Comparison of ENCODE assay signal across 8 cellular contexts in the genomic region with DNA sequence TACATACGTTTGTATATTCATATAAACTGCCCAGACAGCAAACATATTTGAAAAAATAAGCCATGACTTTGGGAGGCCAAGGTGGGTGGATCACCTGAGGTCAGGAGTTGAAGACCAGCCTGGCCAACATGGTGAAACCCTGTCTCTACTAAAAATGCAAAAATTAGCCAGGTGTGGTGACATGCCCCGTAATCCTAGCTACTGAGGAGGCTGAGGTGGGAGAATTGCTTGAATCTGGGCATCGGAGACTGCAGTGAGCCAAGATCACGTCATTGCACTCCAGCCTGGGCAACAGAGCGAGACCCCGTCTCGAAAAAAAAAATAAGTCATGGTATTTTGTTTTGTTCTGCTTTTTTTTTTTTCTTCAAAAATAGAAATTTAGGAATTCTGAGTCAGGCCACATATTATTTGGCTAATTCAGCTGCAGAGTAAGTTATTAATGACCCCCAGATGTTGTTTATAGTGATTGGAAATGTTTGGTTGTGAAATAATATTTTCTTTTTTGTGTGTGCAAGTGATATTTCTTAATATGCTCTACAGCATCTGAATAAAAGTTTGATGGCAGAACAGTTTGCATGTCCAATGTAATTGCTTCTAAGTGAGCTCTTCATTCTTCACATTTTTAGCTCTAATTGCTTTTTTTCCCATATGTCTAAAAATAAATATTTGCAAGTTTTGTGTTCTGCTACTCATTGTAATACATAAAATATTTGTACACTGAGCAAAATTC.
DNase-seq lines count a peak whose midpoint lies in the region; ATAC-seq, FAIRE-seq and TF ChIP-seq lines count a peak whose summit lies in the region.

No MANE protein-coding gene starts in this region.

- H3K27me3 Mint-ChIP-seq in activated naive CD4-positive, alpha-beta T cell treated with anti-CD3 and anti-CD28 coated beads for 36 hours (ENCODE audit: low read depth) = no peaks in the 10 kb centered on the region
- no peaks in the 10 kb centered on the region for H3K27me3 Mint-ChIP-seq in type B pancreatic cell
- no peaks in the 10 kb centered on the region for H3K27me3 Mint-ChIP-seq in H9 (ENCODE audit: low read depth)
- H3K27me3 Mint-ChIP-seq in natural killer cell treated with Interleukin-12 subunit alpha and Interleukin-12 subunit beta and Interleukin-15 and Interleukin-18, amount 100 ng/mL, for 72 hours = no peaks in the 10 kb centered on the region

- H4K5ac ChIP-seq in H9 (ENCODE audit: insufficient read length, low read depth, low read length) = no peak overlapping the region

- no peak overlapping the region for H3K4ac ChIP-seq in H9 (ENCODE audit: low read depth, low read length)

- no peaks in the 10 kb centered on the region for H3K79me1 ChIP-seq in H9 (ENCODE audit: insufficient read depth, low read depth, low read length, poor library complexity, severe bottlenecking)

- ATAC-seq in HG03039 (IDR thresholded peaks at IDR 0.05; ENCODE audit: unreplicated experiment) = peak; percentile 12
- no peak for ATAC-seq in natural killer cell treated with Interleukin-12 subunit alpha and Interleukin-12 subunit beta and Interleukin-15 and Interleukin-18, amount 100 ng/mL, for 72 hours

- H3K56ac ChIP-seq in H9 (ENCODE audit: insufficient read length, low read depth, low read length) = no peak overlapping the region

- no peak overlapping the region for H2BK5ac ChIP-seq in H9 (ENCODE audit: insufficient read length, low read length)

- H2AFZ ChIP-seq in H9 (ENCODE audit: low read length) = no peak overlapping the region

- no peak overlapping the region for H4K8ac ChIP-seq in H9 (replicated peaks; ENCODE audit: insufficient read length, low read depth, low read length)

- H3K27me3 ChIP-seq in H9 (ENCODE audit: insufficient read depth, low read length) = no peaks in the 10 kb centered on the region

- no peak for DNase-seq in activated naive CD4-positive, alpha-beta T cell treated with anti-CD3 and anti-CD28 coated beads for 36 hours
- no peak for DNase-seq in activated naive CD4-positive, alpha-beta T cell (lab: John Stamatoyannopoulos, UW)
- DNase-seq in type B pancreatic cell (ENCODE audit: extremely low spot score, unreplicated experiment) = no peak
- DNase-seq in HuH-7.5 (ENCODE audit: low spot score) = no peak
- DNase-seq in H9 = no peak
- DNase-seq in natural killer cell treated with Interleukin-12 subunit alpha and Interleukin-12 subunit beta and Interleukin-15 and Interleukin-18, amount 100 ng/mL, for 72 hours (ENCODE audit: low spot score) = no peak

- no peak overlapping the region for H3K4me3 Mint-ChIP-seq in activated naive CD4-positive, alpha-beta T cell treated with anti-CD3 and anti-CD28 coated beads for 36 hours
- H3K4me3 Mint-ChIP-seq in type B pancreatic cell (no peak overlapping the region), H9 (no peak overlapping the region)
- no peak overlapping the region for H3K4me3 Mint-ChIP-seq in natural killer cell treated with Interleukin-12 subunit alpha and Interleukin-12 subunit beta and Interleukin-15 and Interleukin-18, amount 100 ng/mL, for 72 hours

- H2BK120ac ChIP-seq in H9 (ENCODE audit: low read depth, low read length, poor library complexity, severe bottlenecking) = no peak overlapping the region

- no peak overlapping the region for H3K14ac ChIP-seq in H9 (ENCODE audit: insufficient read depth, low read length)

- H4K20me1 ChIP-seq in H9 (ENCODE audit: control insufficient read depth, insufficient read depth, insufficient read length) = no peaks in the 10 kb centered on the region

- no peaks in the 10 kb centered on the region for H3K9me3 Mint-ChIP-seq in activated naive CD4-positive, alpha-beta T cell treated with anti-CD3 and anti-CD28 coated beads for 36 hours
- H3K9me3 Mint-ChIP-seq in type B pancreatic cell (peaks cover 5% of the 10 kb centered on the region), H9 (no peaks in the 10 kb centered on the region)
- no peaks in the 10 kb centered on the region for H3K9me3 Mint-ChIP-seq in natural killer cell treated with Interleukin-12 subunit alpha and Interleukin-12 subunit beta and Interleukin-15 and Interleukin-18, amount 100 ng/mL, for 72 hours

- no CpG with 5 or more reads among the region's 7 CpGs for WGBS in H9 (ENCODE audit: extremely low coverage, insufficient read length, low lambda C conversion rate)

- H3K18ac ChIP-seq in H9 (ENCODE audit: insufficient read length, low read depth, low read length) = no peak overlapping the region

- H3K23ac ChIP-seq in H9 (ENCODE audit: insufficient read length, low read depth, low read length) = no peak overlapping the region

- H3K9me3 ChIP-seq in H9 (ENCODE audit: control insufficient read depth, low read depth, low read length) = no peaks in the 10 kb centered on the region

- no peaks in the 10 kb centered on the region for H3K23me2 ChIP-seq in H9 (ENCODE audit: insufficient read length, low read depth, low read length, poor library complexity, severe bottlenecking)

- no peak overlapping the region for H3K27ac ChIP-seq in H9 (ENCODE audit: insufficient read length, low read depth, low read length)

- no peak overlapping the region for H4K91ac ChIP-seq in H9 (ENCODE audit: insufficient read length, low read depth, low read length)

- no peak overlapping the region for H2BK20ac ChIP-seq in H9 (ENCODE audit: low read depth, low read length, poor library complexity, severe bottlenecking)

- intact Hi-C loops in activated naive CD4-positive, alpha-beta T cell treated with anti-CD3 and anti-CD28 coated beads for 36 hours (cut with micrococcal nuclease) = no loop called here

- H2BK15ac ChIP-seq in H9 (ENCODE audit: low read depth, low read length) = no peak overlapping the region

- H3K27ac Mint-ChIP-seq in activated naive CD4-positive, alpha-beta T cell treated with anti-CD3 and anti-CD28 coated beads for 36 hours = peak overlapping the region; percentile 67
- H3K27ac Mint-ChIP-seq in type B pancreatic cell = peak overlapping the region; percentile 52
- H3K27ac Mint-ChIP-seq in H9 = no peak overlapping the region
- H3K27ac Mint-ChIP-seq in natural killer cell treated with Interleukin-12 subunit alpha and Interleukin-12 subunit beta and Interleukin-15 and Interleukin-18, amount 100 ng/mL, for 72 hours = peak overlapping the region in 1 of 2 donors; percentile 84

- peaks cover 54% of the 10 kb centered on the region for H3K36me3 Mint-ChIP-seq in activated naive CD4-positive, alpha-beta T cell treated with anti-CD3 and anti-CD28 coated beads for 36 hours (ENCODE audit: low read depth)
- H3K36me3 Mint-ChIP-seq in type B pancreatic cell (peaks cover 9% of the 10 kb centered on the region), H9 (ENCODE audit: insufficient read depth in 1 of 3, low read depth in 3 of 3) (no peaks in the 10 kb centered on the region)
- H3K36me3 Mint-ChIP-seq in natural killer cell treated with Interleukin-12 subunit alpha and Interleukin-12 subunit beta and Interleukin-15 and Interleukin-18, amount 100 ng/mL, for 72 hours = peaks cover 5% of the 10 kb centered on the region

- H3K4me1 ChIP-seq in H9 (ENCODE audit: insufficient read depth, low read length) = peaks cover 12% of the 10 kb centered on the region; the same call in 1 of the 2 replicates

- H3K4me2 ChIP-seq in H9 (ENCODE audit: insufficient read depth, insufficient read length, low read length) = no peak overlapping the region

- H3T11ph ChIP-seq in H9 (ENCODE audit: low read length) = no peak overlapping the region

- CTCF ChIA-PET in activated naive CD4-positive, alpha-beta T cell treated with anti-CD3 and anti-CD28 coated beads for 36 hours (lab: Charles Lee) = interaction anchor here (0.6 to 1.1 kb wide), 3 partner anchors 22 to 1602 kb away, joined by 3 read pairs; no protein-coding TSS in a partner anchor

- no peak overlapping the region for H3K9ac ChIP-seq in H9 (ENCODE audit: extremely low read depth, insufficient read length, low read length)

- no peak overlapping the region for H2BK12ac ChIP-seq in H9 (ENCODE audit: insufficient read length, low read depth, low read length)

- peak; percentile 96 for FAIRE-seq in endometrium (lab: Jason Lieb, UNC)

- TF ChIP-seq CTCF in type B pancreatic cell (conservative IDR thresholded peaks at IDR 0.05) = no peak
- TF ChIP-seq CTCF in H9 (conservative IDR thresholded peaks at IDR 0.05) = no peak

- no peak overlapping the region for H2AK5ac ChIP-seq in H9 (ENCODE audit: insufficient read length, low read length)

- H3K4me1 Mint-ChIP-seq in activated naive CD4-positive, alpha-beta T cell treated with anti-CD3 and anti-CD28 coated beads for 36 hours (ENCODE audit: low read depth) = peaks cover 75% of the 10 kb centered on the region
- H3K4me1 Mint-ChIP-seq in type B pancreatic cell (ENCODE audit: unreplicated experiment) = peaks cover 38% of the 10 kb centered on the region
- H3K4me1 Mint-ChIP-seq in H9 = peaks cover 24 to 25% of the 10 kb centered on the region in 2 experiments
- peaks cover 28 to 38% of the 10 kb centered on the region in 2 donors for H3K4me1 Mint-ChIP-seq in natural killer cell treated with Interleukin-12 subunit alpha and Interleukin-12 subunit beta and Interleukin-15 and Interleukin-18, amount 100 ng/mL, for 72 hours (ENCODE audit: low read depth in 2 of 2)

- H3K79me2 ChIP-seq in H9 (ENCODE audit: insufficient read depth, low read length) = no peaks in the 10 kb centered on the region

Comparison
In these comparisons a context has a peak if more than half of its experiments do, and no peak if none do; other contexts are left out.
1. H3K27ac Mint-ChIP-seq: peak in activated naive CD4-positive, alpha-beta T cell treated with anti-CD3 and anti-CD28 coated beads for 36 hours (single experiment) and type B pancreatic cell (single experiment); none in H9 (0 of 3).